11 cellular contexts compared by ENCODE assay signal in the genomic region with DNA sequence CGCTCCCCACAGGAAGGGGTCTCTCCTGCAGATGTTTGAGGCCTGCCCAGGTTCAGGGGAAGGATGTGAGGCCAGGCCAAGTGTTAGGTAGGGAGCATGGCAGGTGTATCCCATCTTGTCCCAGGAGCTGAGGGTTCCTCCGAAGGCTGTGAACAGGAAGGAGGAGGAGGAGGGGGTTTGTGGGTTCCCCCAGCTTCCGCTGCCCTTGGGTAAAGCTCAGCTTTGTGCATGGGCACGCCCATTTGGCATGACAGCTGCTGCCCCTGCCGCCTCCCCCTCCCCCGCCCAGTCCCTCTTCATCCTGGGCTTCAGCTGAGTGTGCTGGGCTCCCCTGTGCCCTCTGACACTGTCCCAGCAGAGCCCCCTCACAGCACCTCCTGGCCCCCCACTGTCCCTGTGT. TPM values are rescaled to one million over a fixed set of nuclear protein-coding genes. Genes with fewer than 3 reads are reported as not detected.
DNase-seq lines count a peak whose midpoint lies in the region; ATAC-seq lines count a peak whose summit lies in the region.
"Had no signal": no experiment of that assay in that cellular context is flagged by ENCODE, and none has a peak within 500 bp of the region (broad histone marks: within the 10 kb centered on the region; RNA-seq: fewer than 3 reads in every experiment).

No MANE protein-coding gene starts in this region.

- CTCF ChIA-PET in activated CD4-positive, alpha-beta memory T cell treated with anti-CD3 and anti-CD28 coated beads, Interleukin-2, amount 10 ng/mL, durations not matched to agents 7 days and 5 days (lab: Charles Lee) = interaction anchor here (1.0 to 2.2 kb wide), 9 partner anchors 10 to 140 kb away, joined by 3 to 21 read pairs (median 5); a partner anchor contains a TSS

- H3K4me3 Mint-ChIP-seq in activated CD4-positive, alpha-beta memory T cell treated with anti-CD3 and anti-CD28 coated beads, Interleukin-2, amount 10 ng/mL, durations not matched to agents 7 days and 5 days = peak overlapping the region; percentile 47
- peak overlapping the region; percentile 68 for H3K4me3 Mint-ChIP-seq in central memory CD8-positive, alpha-beta T cell

- peaks cover 60% of the 10 kb centered on the region for H3K36me3 Mint-ChIP-seq in activated CD4-positive, alpha-beta memory T cell treated with anti-CD3 and anti-CD28 coated beads, Interleukin-2, amount 10 ng/mL, durations not matched to agents 7 days and 5 days (ENCODE audit: low read depth)
- H3K36me3 Mint-ChIP-seq in central memory CD8-positive, alpha-beta T cell (ENCODE audit: insufficient read depth) = peaks cover 8% of the 10 kb centered on the region

- H3K27ac Mint-ChIP-seq in activated CD4-positive, alpha-beta memory T cell treated with anti-CD3 and anti-CD28 coated beads, Interleukin-2, amount 10 ng/mL, durations not matched to agents 7 days and 5 days = peak overlapping the region; percentile 91
- H3K27ac Mint-ChIP-seq in central memory CD8-positive, alpha-beta T cell (ENCODE audit: low read depth) = peak overlapping the region; percentile 87

- peak; percentile 66 for ATAC-seq in central memory CD8-positive, alpha-beta T cell (replicated peaks; ENCODE audit: extremely low read depth, poor library complexity, severe bottlenecking)
- no peak for ATAC-seq in HG02938 (IDR thresholded peaks at IDR 0.05; ENCODE audit: unreplicated experiment)

- H3K27me3 Mint-ChIP-seq in activated CD4-positive, alpha-beta memory T cell treated with anti-CD3 and anti-CD28 coated beads, Interleukin-2, amount 10 ng/mL, durations not matched to agents 7 days and 5 days = no peaks in the 10 kb centered on the region
- H3K27me3 Mint-ChIP-seq in central memory CD8-positive, alpha-beta T cell = no peaks in the 10 kb centered on the region

- H3K4me1 Mint-ChIP-seq in activated CD4-positive, alpha-beta memory T cell treated with anti-CD3 and anti-CD28 coated beads, Interleukin-2, amount 10 ng/mL, durations not matched to agents 7 days and 5 days = peaks cover 63% of the 10 kb centered on the region
- H3K4me1 Mint-ChIP-seq in central memory CD8-positive, alpha-beta T cell = peaks cover 56% of the 10 kb centered on the region

- peak; percentile 20 for DNase-seq in stimulated activated CD4-positive, alpha-beta T cell treated with anti-CD3 and anti-CD28 coated beads, Interleukin-1b, Interleukin-23, amount 100 ng/mL, for 48 hours
- no peak for DNase-seq in stimulated activated CD4-positive, alpha-beta T cell treated with anti-CD3 and anti-CD28 coated beads, Interleukin-4, amount 100 ng/mL, for 1 hour
- DNase-seq in activated CD4-positive, alpha-beta memory T cell treated with anti-CD3 and anti-CD28 coated beads, Interleukin-2, amount 10 ng/mL, durations not matched to agents 7 days and 5 days = peak; percentile 78
- peak in 1 of 2 donors; percentile 23 for DNase-seq in central memory CD8-positive, alpha-beta T cell (ENCODE audit: low spot score in 2 of 2)
- DNase-seq in ureter (ENCODE audit: low spot score) (no peak), NOMO-1 treated with dmso at 0.1 percent for 144 hours (lab: John Stamatoyannopoulos, UW; ENCODE audit: unreplicated experiment) (no peak), T1000 (lab: John Stamatoyannopoulos, UW) (no peak)
- DNase-seq: NCI-H2171, SHP77 treated with DMSO at 0.1 percent for 48 hours had no signal

- POLR2A ChIA-PET in activated CD4-positive, alpha-beta memory T cell treated with anti-CD3 and anti-CD28 coated beads, Interleukin-2, amount 10 ng/mL, durations not matched to agents 7 days and 5 days (lab: Charles Lee) = interaction anchor here (0.5 to 3.4 kb wide), 13 partner anchors 8 to 180 kb away, joined by 3 to 52 read pairs (median 5); a partner anchor contains a TSS

- peaks cover 9% of the 10 kb centered on the region for H3K9me3 Mint-ChIP-seq in activated CD4-positive, alpha-beta memory T cell treated with anti-CD3 and anti-CD28 coated beads, Interleukin-2, amount 10 ng/mL, durations not matched to agents 7 days and 5 days
- peaks cover 6% of the 10 kb centered on the region for H3K9me3 Mint-ChIP-seq in central memory CD8-positive, alpha-beta T cell

RNA-seq across cellular contexts. Expression of a gene that starts 25.5 kb away (rescaled TPM):
- 10 to 100 TPM; 32.9 to 34.3 TPM for total RNA-seq in activated CD4-positive, alpha-beta memory T cell treated with anti-CD3 and anti-CD28 coated beads, Interleukin-2, amount 10 ng/mL, durations not matched to agents 7 days and 5 days
- total RNA-seq in ureter = 0.36 TPM
- total RNA-seq: thyroid gland had no signal

Comparison
In these comparisons a context has a peak if more than half of its experiments do, and no peak if none do; other contexts are left out.
1. DNase-seq: peak in stimulated activated CD4-positive, alpha-beta T cell treated with anti-CD3 and anti-CD28 coated beads, Interleukin-1b, Interleukin-23, amount 100 ng/mL, for 48 hours (single experiment) and activated CD4-positive, alpha-beta memory T cell treated with anti-CD3 and anti-CD28 coated beads, Interleukin-2, amount 10 ng/mL, durations not matched to agents 7 days and 5 days (single experiment); none in stimulated activated CD4-positive, alpha-beta T cell treated with anti-CD3 and anti-CD28 coated beads, Interleukin-4, amount 100 ng/mL, for 1 hour (single experiment), ureter (single experiment), NOMO-1 treated with dmso at 0.1 percent for 144 hours (single experiment) and T1000 (single experiment).
2. RNA of a gene that starts 25.5 kb away (total RNA-seq): 32.9 to 34.3 TPM in activated CD4-positive, alpha-beta memory T cell treated with anti-CD3 and anti-CD28 coated beads, Interleukin-2, amount 10 ng/mL, durations not matched to agents 7 days and 5 days; 0.36 TPM in ureter (single experiment); every median in the first group is over 10 times any median in the second.